ENCODE assay signal across 2 cellular contexts in the genomic region with DNA sequence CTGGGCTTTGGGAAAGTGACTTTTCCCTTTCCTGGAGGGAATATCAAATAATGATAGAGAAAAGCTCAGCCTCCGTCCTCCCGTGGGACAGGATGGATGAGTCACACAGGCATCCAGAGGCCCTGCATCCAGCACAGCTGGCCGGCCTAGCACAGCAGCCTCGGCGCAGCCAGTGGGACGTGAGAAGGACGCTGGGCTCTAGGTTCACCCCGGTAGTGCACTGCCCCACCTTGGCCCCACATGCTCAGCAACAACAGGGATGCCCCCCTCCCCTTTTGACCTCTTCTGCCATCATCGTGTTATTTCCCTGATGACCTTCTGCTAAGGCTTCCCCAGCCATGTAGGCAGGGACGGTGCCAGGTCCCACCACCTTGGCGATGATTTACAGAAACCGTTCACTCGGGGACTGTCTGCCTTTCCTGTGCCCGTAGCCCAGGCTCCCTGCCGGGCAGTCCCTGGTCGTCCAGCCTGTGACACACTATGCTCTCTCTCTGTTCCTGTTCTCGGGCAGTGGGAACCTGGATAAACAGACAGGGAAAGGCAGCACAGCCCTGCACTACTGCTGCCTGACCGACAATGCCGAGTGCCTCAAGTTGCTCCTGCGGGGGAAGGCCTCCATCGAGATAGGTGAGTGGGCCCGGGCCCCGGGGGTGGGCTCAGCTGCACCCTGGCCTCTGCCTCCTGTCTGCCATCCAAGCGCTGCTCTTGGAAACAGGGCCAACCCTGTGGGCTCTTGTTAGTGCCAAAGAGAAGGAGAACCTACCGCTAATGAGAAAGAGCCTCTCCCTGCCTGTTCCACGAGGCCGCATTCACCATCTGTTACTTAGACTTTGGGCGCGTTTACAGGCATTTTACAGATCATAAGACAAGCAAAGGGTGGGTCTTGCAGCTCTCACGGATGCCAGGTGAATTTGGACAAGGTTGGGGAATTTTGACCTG.
TF ChIP-seq lines count a peak whose summit lies in the region.

No MANE protein-coding gene starts in this region.

TF ChIP-seq in GM23338, 12 proteins besides CTCF, POLR2A, EP300 and RAD21 (continues in another document):
- TF ChIP-seq, protein P1, sequence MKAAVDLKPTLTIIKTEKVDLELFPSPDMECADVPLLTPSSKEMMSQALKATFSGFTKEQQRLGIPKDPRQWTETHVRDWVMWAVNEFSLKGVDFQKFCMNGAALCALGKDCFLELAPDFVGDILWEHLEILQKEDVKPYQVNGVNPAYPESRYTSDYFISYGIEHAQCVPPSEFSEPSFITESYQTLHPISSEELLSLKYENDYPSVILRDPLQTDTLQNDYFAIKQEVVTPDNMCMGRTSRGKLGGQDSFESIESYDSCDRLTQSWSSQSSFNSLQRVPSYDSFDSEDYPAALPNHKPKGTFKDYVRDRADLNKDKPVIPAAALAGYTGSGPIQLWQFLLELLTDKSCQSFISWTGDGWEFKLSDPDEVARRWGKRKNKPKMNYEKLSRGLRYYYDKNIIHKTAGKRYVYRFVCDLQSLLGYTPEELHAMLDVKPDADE (IDR thresholded peaks at IDR 0.05): no peak
- no peak for TF ChIP-seq JUNB (IDR thresholded peaks at IDR 0.05; ENCODE audit: unreplicated experiment)
- TF ChIP-seq CREB1 (CRISPR knock-in tag; IDR thresholded peaks at IDR 0.05; ENCODE audit: low read depth): no peak
- TF ChIP-seq ZNF114 (CRISPR knock-in tag; IDR thresholded peaks at IDR 0.05): no peak
- no peak for TF ChIP-seq ZNF331 (CRISPR knock-in tag; IDR thresholded peaks at IDR 0.05; ENCODE audit: low read depth)
- no peak for TF ChIP-seq POLR2AphosphoS5 (IDR thresholded peaks at IDR 0.05; ENCODE audit: low read depth)
- no peak for TF ChIP-seq EZH2 (IDR thresholded peaks at IDR 0.05; ENCODE audit: low read depth, unreplicated experiment)
- TF ChIP-seq, protein P2, sequence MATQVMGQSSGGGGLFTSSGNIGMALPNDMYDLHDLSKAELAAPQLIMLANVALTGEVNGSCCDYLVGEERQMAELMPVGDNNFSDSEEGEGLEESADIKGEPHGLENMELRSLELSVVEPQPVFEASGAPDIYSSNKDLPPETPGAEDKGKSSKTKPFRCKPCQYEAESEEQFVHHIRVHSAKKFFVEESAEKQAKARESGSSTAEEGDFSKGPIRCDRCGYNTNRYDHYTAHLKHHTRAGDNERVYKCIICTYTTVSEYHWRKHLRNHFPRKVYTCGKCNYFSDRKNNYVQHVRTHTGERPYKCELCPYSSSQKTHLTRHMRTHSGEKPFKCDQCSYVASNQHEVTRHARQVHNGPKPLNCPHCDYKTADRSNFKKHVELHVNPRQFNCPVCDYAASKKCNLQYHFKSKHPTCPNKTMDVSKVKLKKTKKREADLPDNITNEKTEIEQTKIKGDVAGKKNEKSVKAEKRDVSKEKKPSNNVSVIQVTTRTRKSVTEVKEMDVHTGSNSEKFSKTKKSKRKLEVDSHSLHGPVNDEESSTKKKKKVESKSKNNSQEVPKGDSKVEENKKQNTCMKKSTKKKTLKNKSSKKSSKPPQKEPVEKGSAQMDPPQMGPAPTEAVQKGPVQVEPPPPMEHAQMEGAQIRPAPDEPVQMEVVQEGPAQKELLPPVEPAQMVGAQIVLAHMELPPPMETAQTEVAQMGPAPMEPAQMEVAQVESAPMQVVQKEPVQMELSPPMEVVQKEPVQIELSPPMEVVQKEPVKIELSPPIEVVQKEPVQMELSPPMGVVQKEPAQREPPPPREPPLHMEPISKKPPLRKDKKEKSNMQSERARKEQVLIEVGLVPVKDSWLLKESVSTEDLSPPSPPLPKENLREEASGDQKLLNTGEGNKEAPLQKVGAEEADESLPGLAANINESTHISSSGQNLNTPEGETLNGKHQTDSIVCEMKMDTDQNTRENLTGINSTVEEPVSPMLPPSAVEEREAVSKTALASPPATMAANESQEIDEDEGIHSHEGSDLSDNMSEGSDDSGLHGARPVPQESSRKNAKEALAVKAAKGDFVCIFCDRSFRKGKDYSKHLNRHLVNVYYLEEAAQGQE (IDR thresholded peaks at IDR 0.05; ENCODE audit: unreplicated experiment): no peak
- TF ChIP-seq NANOG (IDR thresholded peaks at IDR 0.05; ENCODE audit: borderline replicate concordance): no peak
- no peak for TF ChIP-seq EZH2phosphoT487 (IDR thresholded peaks at IDR 0.05; ENCODE audit: unreplicated experiment)

TF ChIP-seq in WTC11, 78 proteins besides CTCF, POLR2A, EP300 and RAD21:
- TF ChIP-seq ZNF423 (CRISPR knock-in tag; IDR thresholded peaks at IDR 0.05): no peak
- TF ChIP-seq CREB1 (CRISPR knock-in tag; IDR thresholded peaks at IDR 0.05): no peak
- TF ChIP-seq ZBTB21 (CRISPR knock-in tag; IDR thresholded peaks at IDR 0.05; ENCODE audit: borderline replicate concordance): no peak
- TF ChIP-seq, protein P3, sequence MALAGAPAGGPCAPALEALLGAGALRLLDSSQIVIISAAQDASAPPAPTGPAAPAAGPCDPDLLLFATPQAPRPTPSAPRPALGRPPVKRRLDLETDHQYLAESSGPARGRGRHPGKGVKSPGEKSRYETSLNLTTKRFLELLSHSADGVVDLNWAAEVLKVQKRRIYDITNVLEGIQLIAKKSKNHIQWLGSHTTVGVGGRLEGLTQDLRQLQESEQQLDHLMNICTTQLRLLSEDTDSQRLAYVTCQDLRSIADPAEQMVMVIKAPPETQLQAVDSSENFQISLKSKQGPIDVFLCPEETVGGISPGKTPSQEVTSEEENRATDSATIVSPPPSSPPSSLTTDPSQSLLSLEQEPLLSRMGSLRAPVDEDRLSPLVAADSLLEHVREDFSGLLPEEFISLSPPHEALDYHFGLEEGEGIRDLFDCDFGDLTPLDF (CRISPR knock-in tag; IDR thresholded peaks at IDR 0.05): no peak
- TF ChIP-seq NR3C1 (CRISPR knock-in tag; conservative IDR thresholded peaks at IDR 0.05; ENCODE audit: low read depth): no peak
